Comparison of ENCODE assay signal across 10 cellular contexts in the genomic region with DNA sequence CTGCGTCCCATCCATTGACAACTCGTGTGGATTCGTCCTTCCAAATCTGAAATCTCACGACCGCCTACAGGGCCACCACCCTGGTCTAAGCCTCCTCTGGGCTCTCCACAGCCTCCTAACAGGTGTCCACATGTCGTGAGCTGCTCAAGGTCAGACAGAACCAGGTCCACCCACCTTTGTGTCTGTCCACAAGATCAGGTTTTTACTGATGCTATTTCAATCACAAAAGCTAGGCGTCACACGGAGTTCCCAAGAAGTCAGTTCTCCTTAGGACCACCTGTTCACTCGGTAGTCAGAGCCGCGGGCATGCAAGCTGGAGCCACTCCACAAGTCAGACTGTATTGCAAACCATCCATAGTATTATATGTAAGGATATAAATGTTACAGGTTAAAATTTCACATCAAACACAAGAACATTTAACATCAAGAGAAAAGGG. TPM values are rescaled to one million over a fixed set of nuclear protein-coding genes. Genes with fewer than 3 reads are reported as not detected.
DNase-seq lines count a peak whose midpoint lies in the region; ATAC-seq and TF ChIP-seq lines count a peak whose summit lies in the region.
"Had no signal": no experiment of that assay in that cellular context is flagged by ENCODE, and none has a peak within 500 bp of the region (broad histone marks: within the 10 kb centered on the region; RNA-seq: fewer than 3 reads in every experiment).

No MANE protein-coding gene starts in this region.

- POLR2A ChIA-PET in WTC11 (lab: Charles Lee), result interaction anchor here (0.5 to 2.0 kb wide), 4 partner anchors 17 to 284 kb away, joined by 3 to 9 read pairs (median 6); a partner anchor contains a TSS

- H3K4me1 Mint-ChIP-seq in T-helper 1 cell treated with Interleukin-12 subunit alpha and Interleukin-12 subunit beta and Interleukin-4 antibody, amounts not matched to agents 30 μg/mL and 1 μg/mL, for 36 hours (ENCODE audit: low read depth), result peaks cover 32% of the 10 kb centered on the region
- H3K4me1 Mint-ChIP-seq in WTC11, result peaks cover 4% of the 10 kb centered on the region; the same call in 1 of the 2 replicates
- H3K4me1 Mint-ChIP-seq in stimulated activated effector memory CD8-positive, alpha-beta T cell treated with anti-CD3 and anti-CD28 coated beads, Interleukin-12 subunit alpha, Interleukin-12 subunit beta, amount 100 ng/mL, for 72 hours, result peaks cover 25% of the 10 kb centered on the region

- TF ChIP-seq CTCF in WTC11 (IDR thresholded peaks at IDR 0.05), result no peak

- peak overlapping the region; percentile 89 for H3K4me3 Mint-ChIP-seq in T-helper 1 cell treated with Interleukin-12 subunit alpha and Interleukin-12 subunit beta and Interleukin-4 antibody, amounts not matched to agents 30 μg/mL and 1 μg/mL, for 36 hours
- H3K4me3 Mint-ChIP-seq in WTC11, result peak overlapping the region; percentile 65
- H3K4me3 Mint-ChIP-seq in stimulated activated effector memory CD8-positive, alpha-beta T cell treated with anti-CD3 and anti-CD28 coated beads, Interleukin-12 subunit alpha, Interleukin-12 subunit beta, amount 100 ng/mL, for 72 hours, result peak overlapping the region; percentile 87

- no peak overlapping the region for H3K27ac ChIP-seq in iPS-18a (ENCODE audit: low read length)

- H3K4me3 ChIP-seq in iPS-18a (ENCODE audit: low read length), result peak overlapping the region; percentile 63

- peak overlapping the region; percentile 89 for H3K27ac Mint-ChIP-seq in T-helper 1 cell treated with Interleukin-12 subunit alpha and Interleukin-12 subunit beta and Interleukin-4 antibody, amounts not matched to agents 30 μg/mL and 1 μg/mL, for 36 hours
- H3K27ac Mint-ChIP-seq in WTC11, result no peak overlapping the region
- peak overlapping the region; percentile 93 for H3K27ac Mint-ChIP-seq in stimulated activated effector memory CD8-positive, alpha-beta T cell treated with anti-CD3 and anti-CD28 coated beads, Interleukin-12 subunit alpha, Interleukin-12 subunit beta, amount 100 ng/mL, for 72 hours

- H3K9me3 ChIP-seq in iPS-18a (ENCODE audit: control insufficient read depth, low read depth, low read length), result no peaks in the 10 kb centered on the region
- H3K9me3 ChIP-seq: right lobe of liver had no signal

- no peaks in the 10 kb centered on the region for H3K9me3 Mint-ChIP-seq in T-helper 1 cell treated with Interleukin-12 subunit alpha and Interleukin-12 subunit beta and Interleukin-4 antibody, amounts not matched to agents 30 μg/mL and 1 μg/mL, for 36 hours
- no peaks in the 10 kb centered on the region for H3K9me3 Mint-ChIP-seq in WTC11
- H3K9me3 Mint-ChIP-seq in stimulated activated effector memory CD8-positive, alpha-beta T cell treated with anti-CD3 and anti-CD28 coated beads, Interleukin-12 subunit alpha, Interleukin-12 subunit beta, amount 100 ng/mL, for 72 hours, result no peaks in the 10 kb centered on the region

- CTCF ChIA-PET in WTC11 (lab: Charles Lee), result interaction anchor here (0.6 to 2.4 kb wide), 37 partner anchors 8 to 280 kb away, joined by 3 to 47 read pairs (median 6); a partner anchor contains a TSS

- DNase-seq in T-helper 1 cell, result no peak
- no peak for DNase-seq in WTC11 (ENCODE audit: low spot score)
- DNase-seq in stimulated activated effector memory CD8-positive, alpha-beta T cell treated with anti-CD3 and anti-CD28 coated beads, Interleukin-12 subunit alpha, Interleukin-12 subunit beta, amount 100 ng/mL, for 72 hours (ENCODE audit: low spot score in 2 of 2), result no peak
- no peak for DNase-seq in NCI-H774 (lab: John Stamatoyannopoulos, UW)

- H3K27me3 Mint-ChIP-seq in T-helper 1 cell treated with Interleukin-12 subunit alpha and Interleukin-12 subunit beta and Interleukin-4 antibody, amounts not matched to agents 30 μg/mL and 1 μg/mL, for 36 hours (ENCODE audit: low read depth), result peaks cover 17% of the 10 kb centered on the region
- H3K27me3 Mint-ChIP-seq in WTC11 (ENCODE audit: low read depth), result peaks cover 42% of the 10 kb centered on the region

- ATAC-seq in WTC11 (no peak), HG02840 (IDR thresholded peaks at IDR 0.05; ENCODE audit: low FRiP score, unreplicated experiment) (no peak), GM18519 (IDR thresholded peaks at IDR 0.05; ENCODE audit: low FRiP score, unreplicated experiment) (no peak)
- no peak for ATAC-seq in stimulated activated effector memory CD8-positive, alpha-beta T cell treated with anti-CD3 and anti-CD28 coated beads, Interleukin-12 subunit alpha, Interleukin-12 subunit beta, amount 100 ng/mL, for 72 hours

- H3K9ac ChIP-seq in iPS-18a (ENCODE audit: low read length), result no peak overlapping the region

- H3K36me3 Mint-ChIP-seq in T-helper 1 cell treated with Interleukin-12 subunit alpha and Interleukin-12 subunit beta and Interleukin-4 antibody, amounts not matched to agents 30 μg/mL and 1 μg/mL, for 36 hours (ENCODE audit: low read depth), result peaks cover 9% of the 10 kb centered on the region
- peaks cover 4% of the 10 kb centered on the region; the same call in 1 of the 2 replicates for H3K36me3 Mint-ChIP-seq in WTC11
- peaks cover 16% of the 10 kb centered on the region for H3K36me3 Mint-ChIP-seq in stimulated activated effector memory CD8-positive, alpha-beta T cell treated with anti-CD3 and anti-CD28 coated beads, Interleukin-12 subunit alpha, Interleukin-12 subunit beta, amount 100 ng/mL, for 72 hours

- no peaks in the 10 kb centered on the region for H3K36me3 ChIP-seq in iPS-18a (ENCODE audit: control insufficient read depth, low read depth, low read length)
- H3K36me3 ChIP-seq: right lobe of liver had no signal

- H3K27me3 ChIP-seq in iPS-18a (ENCODE audit: control insufficient read depth, insufficient read depth, low read length), result peaks cover 23% of the 10 kb centered on the region
- H3K27me3 ChIP-seq: right lobe of liver had no signal

- no peaks in the 10 kb centered on the region for H3K4me1 ChIP-seq in iPS-18a (ENCODE audit: control insufficient read depth, low read depth, low read length)

TF ChIP-seq in WTC11, 78 proteins besides CTCF, POLR2A, EP300 and RAD21 (continues in another document):
- TF ChIP-seq TP53 (CRISPR knock-in tag; IDR thresholded peaks at IDR 0.05) (no peak), RELA (CRISPR knock-in tag; IDR thresholded peaks at IDR 0.05; ENCODE audit: borderline replicate concordance) (no peak), OVOL2 (CRISPR knock-in tag; IDR thresholded peaks at IDR 0.05; ENCODE audit: borderline replicate concordance) (no peak), TCF7 (CRISPR knock-in tag; IDR thresholded peaks at IDR 0.05; ENCODE audit: low read depth) (no peak), GABPB1 (CRISPR knock-in tag; IDR thresholded peaks at IDR 0.05) (no peak), TEAD1 (CRISPR knock-in tag; IDR thresholded peaks at IDR 0.05) (no peak), GRHL2 (CRISPR knock-in tag; IDR thresholded peaks at IDR 0.05; ENCODE audit: insufficient replicate concordance, severe bottlenecking) (no peak), ZNF396 (CRISPR knock-in tag; IDR thresholded peaks at IDR 0.05; ENCODE audit: borderline replicate concordance) (no peak), KAT7 (CRISPR knock-in tag; IDR thresholded peaks at IDR 0.05; ENCODE audit: borderline replicate concordance) (no peak), ZNF219 (CRISPR knock-in tag; IDR thresholded peaks at IDR 0.05; ENCODE audit: borderline replicate concordance) (no peak)
- TF ChIP-seq, protein P1, sequence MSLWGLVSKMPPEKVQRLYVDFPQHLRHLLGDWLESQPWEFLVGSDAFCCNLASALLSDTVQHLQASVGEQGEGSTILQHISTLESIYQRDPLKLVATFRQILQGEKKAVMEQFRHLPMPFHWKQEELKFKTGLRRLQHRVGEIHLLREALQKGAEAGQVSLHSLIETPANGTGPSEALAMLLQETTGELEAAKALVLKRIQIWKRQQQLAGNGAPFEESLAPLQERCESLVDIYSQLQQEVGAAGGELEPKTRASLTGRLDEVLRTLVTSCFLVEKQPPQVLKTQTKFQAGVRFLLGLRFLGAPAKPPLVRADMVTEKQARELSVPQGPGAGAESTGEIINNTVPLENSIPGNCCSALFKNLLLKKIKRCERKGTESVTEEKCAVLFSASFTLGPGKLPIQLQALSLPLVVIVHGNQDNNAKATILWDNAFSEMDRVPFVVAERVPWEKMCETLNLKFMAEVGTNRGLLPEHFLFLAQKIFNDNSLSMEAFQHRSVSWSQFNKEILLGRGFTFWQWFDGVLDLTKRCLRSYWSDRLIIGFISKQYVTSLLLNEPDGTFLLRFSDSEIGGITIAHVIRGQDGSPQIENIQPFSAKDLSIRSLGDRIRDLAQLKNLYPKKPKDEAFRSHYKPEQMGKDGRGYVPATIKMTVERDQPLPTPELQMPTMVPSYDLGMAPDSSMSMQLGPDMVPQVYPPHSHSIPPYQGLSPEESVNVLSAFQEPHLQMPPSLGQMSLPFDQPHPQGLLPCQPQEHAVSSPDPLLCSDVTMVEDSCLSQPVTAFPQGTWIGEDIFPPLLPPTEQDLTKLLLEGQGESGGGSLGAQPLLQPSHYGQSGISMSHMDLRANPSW (CRISPR knock-in tag; conservative IDR thresholded peaks at IDR 0.05; ENCODE audit: low read depth), result no peak
- TF ChIP-seq, protein P2, sequence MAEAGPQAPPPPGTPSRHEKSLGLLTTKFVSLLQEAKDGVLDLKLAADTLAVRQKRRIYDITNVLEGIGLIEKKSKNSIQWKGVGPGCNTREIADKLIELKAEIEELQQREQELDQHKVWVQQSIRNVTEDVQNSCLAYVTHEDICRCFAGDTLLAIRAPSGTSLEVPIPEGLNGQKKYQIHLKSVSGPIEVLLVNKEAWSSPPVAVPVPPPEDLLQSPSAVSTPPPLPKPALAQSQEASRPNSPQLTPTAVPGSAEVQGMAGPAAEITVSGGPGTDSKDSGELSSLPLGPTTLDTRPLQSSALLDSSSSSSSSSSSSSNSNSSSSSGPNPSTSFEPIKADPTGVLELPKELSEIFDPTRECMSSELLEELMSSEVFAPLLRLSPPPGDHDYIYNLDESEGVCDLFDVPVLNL (CRISPR knock-in tag; IDR thresholded peaks at IDR 0.05; ENCODE audit: borderline replicate concordance, low read depth), result no peak

RNA-seq across cellular contexts. Expression of a gene that starts 0.5 kb away (rescaled TPM):
- 48.4 to 56.4 TPM (median 55.4 TPM) in 3 replicates for total RNA-seq in WTC11 (2021)

RNA-seq across cellular contexts. Expression of a gene that starts 13.5 kb away (rescaled TPM):
- total RNA-seq in WTC11 (2021), result 0.66 to 0.78 TPM (median 0.68 TPM) in 3 replicates
- total RNA-seq: A172 had no signal

RNA-seq across cellular contexts. Expression of a gene that starts 47.8 kb away (rescaled TPM):
- 15.2 to 20.5 TPM (median 19.2 TPM) in 3 replicates for total RNA-seq in WTC11 (2021)

RNA-seq across cellular contexts. Expression of a gene that starts 58.8 kb away (rescaled TPM):
- total RNA-seq in WTC11 (2021), result 43.9 to 46.2 TPM (median 45.3 TPM) in 3 replicates
